14 cellular contexts compared by ENCODE assay signal in genomic region chr2:189933911-189934399, GRCh38.
DNase-seq lines count a peak whose midpoint lies in the region; ATAC-seq and TF ChIP-seq lines count a peak whose summit lies in the region.
"Had no signal": no experiment of that assay in that cellular context is flagged by ENCODE, and none has a peak within 500 bp of the region (broad histone marks: within the 10 kb centered on the region; RNA-seq: fewer than 3 reads in every experiment).

No MANE protein-coding gene starts in this region.

- H3K27ac ChIP-seq in tibial artery, result no peak overlapping the region

- no peak overlapping the region for H3K4me3 ChIP-seq in tibial artery

- TF ChIP-seq CTCF in chondrocyte (IDR thresholded peaks at IDR 0.05) (no peak), tibial artery (IDR thresholded peaks at IDR 0.05) (no peak), GM10248 (IDR thresholded peaks at IDR 0.05; ENCODE audit: control extremely low read depth, extremely low read depth, low read depth, missing control alignments) (no peak)

- DNase-seq in AG20443 (ENCODE audit: low spot score) (peak; percentile 60), M059J (ENCODE audit: low read depth) (peak; percentile 80), chondrocyte (ENCODE audit: low spot score) (no peak), lung microvascular endothelial cell (ENCODE audit: low read depth in 2 of 2) (peak; percentile 75 to 78), tibial artery (no peak), GM10248 (ENCODE audit: extremely low spot score) (no peak)
- DNase-seq in stimulated activated naive CD8-positive, alpha-beta T cell treated with anti-CD3 and anti-CD28 coated beads, Interleukin-15, Interleukin-2, amounts not matched to agents 100 U/mL and 50 U/mL, for 24 hours, result no peak
- DNase-seq: activated T-cell treated with anti-CD3 and anti-CD28 coated beads for 4 hours; anterior cingulate cortex; CD4-positive, alpha-beta T cell; RPMI8226 had no signal

- H3K4me1 ChIP-seq in tibial artery, result no peaks in the 10 kb centered on the region

- H3K9me3 ChIP-seq in tibial artery, result no peaks in the 10 kb centered on the region

- CTCF ChIA-PET in GM10248 (lab: Yijun Ruan, JAX), result no interaction called here

- peaks cover 37% of the 10 kb centered on the region for H3K4me1 Mint-ChIP-seq in chondrocyte (ENCODE audit: low read depth)

- POLR2A ChIA-PET in GM10248 (lab: Yijun Ruan, JAX), result no interaction called here

- no peaks in the 10 kb centered on the region for H3K27me3 Mint-ChIP-seq in chondrocyte (ENCODE audit: low read depth)

- intact Hi-C loops in tibial artery (cut with DNase I; ENCODE audit: low total_unique reads), result no loop called here

- H3K9me3 Mint-ChIP-seq in chondrocyte (ENCODE audit: low read depth), result peaks cover 8% of the 10 kb centered on the region
- H3K9me3 Mint-ChIP-seq: CD4-positive, alpha-beta T cell had no signal

- H3K27ac Mint-ChIP-seq in chondrocyte (ENCODE audit: unreplicated experiment), result peak overlapping the region; percentile 70
- H3K27ac Mint-ChIP-seq: CD4-positive, alpha-beta T cell; natural killer cell treated with Interleukin-12 subunit alpha and Interleukin-12 subunit beta and Interleukin-15 and Interleukin-18, amount 100 ng/mL, for 72 hours had no signal

- H3K27me3 ChIP-seq in tibial artery, result no peaks in the 10 kb centered on the region

- no peak overlapping the region for H3K4me3 Mint-ChIP-seq in chondrocyte (ENCODE audit: unreplicated experiment)
- H3K4me3 Mint-ChIP-seq: CD4-positive, alpha-beta T cell; natural killer cell treated with Interleukin-12 subunit alpha and Interleukin-12 subunit beta and Interleukin-15 and Interleukin-18, amount 100 ng/mL, for 72 hours had no signal

- H3K36me3 Mint-ChIP-seq in chondrocyte (ENCODE audit: low read depth), result no peaks in the 10 kb centered on the region
- H3K36me3 Mint-ChIP-seq: natural killer cell treated with Interleukin-12 subunit alpha and Interleukin-12 subunit beta and Interleukin-15 and Interleukin-18, amount 100 ng/mL, for 72 hours had no signal

- no peak for ATAC-seq in HG02588 (IDR thresholded peaks at IDR 0.05; ENCODE audit: unreplicated experiment)
- no peak for ATAC-seq in stimulated activated naive CD8-positive, alpha-beta T cell treated with anti-CD3 and anti-CD28 coated beads, Interleukin-15, Interleukin-2, amounts not matched to agents 100 U/mL and 50 U/mL, for 24 hours
- ATAC-seq: esophagus mucosa; natural killer cell treated with Interleukin-12 subunit alpha and Interleukin-12 subunit beta and Interleukin-15 and Interleukin-18, amount 100 ng/mL, for 72 hours had no signal

- H3K36me3 ChIP-seq in tibial artery, result no peaks in the 10 kb centered on the region

Comparison
In these comparisons a context has a peak if more than half of its experiments do, and no peak if none do; other contexts are left out.
1. DNase-seq: peak in AG20443 (single experiment), M059J (single experiment) and lung microvascular endothelial cell (2 of 2); none in chondrocyte (single experiment), tibial artery (0 of 2), stimulated activated naive CD8-positive, alpha-beta T cell treated with anti-CD3 and anti-CD28 coated beads, Interleukin-15, Interleukin-2, amounts not matched to agents 100 U/mL and 50 U/mL, for 24 hours (single experiment) and GM10248 (single experiment).